Comparison of ENCODE assay signal across 19 cellular contexts in genomic region chr16:3725291-3725690, GRCh38. TPM values are rescaled to one million over a fixed set of nuclear protein-coding genes. Genes with fewer than 3 reads are reported as not detected.
A peak's percentile ranks its signal among the peaks of the same experiment; 100 is the strongest.
DNase-seq lines count a peak whose midpoint lies in the region; ATAC-seq, FAIRE-seq and TF ChIP-seq lines count a peak whose summit lies in the region.
"Had no signal": no experiment of that assay in that cellular context is flagged by ENCODE, and none has a peak within 500 bp of the region (broad histone marks: within the 10 kb centered on the region; RNA-seq: fewer than 3 reads in every experiment).

No MANE protein-coding gene starts in this region.

- no peaks in the 10 kb centered on the region for H3K9me3 Mint-ChIP-seq in memory B cell
- H3K9me3 Mint-ChIP-seq in stimulated activated naive B cell treated with anti-CD40 and anti-IgM and Interleukin-4, amounts not matched to agents 10 μg/mL and 1 μg/mL and 100 μg/mL, for 72 hours: peaks cover 0 to 2% of the 10 kb centered on the region in 2 donors
- H3K9me3 Mint-ChIP-seq: CD4-positive, CD25-positive, alpha-beta regulatory T cell; HFFc6 had no signal

- peak overlapping the region; percentile 11 for H3K27ac Mint-ChIP-seq in T-helper 17 cell
- H3K27ac Mint-ChIP-seq in memory B cell: peak overlapping the region; percentile 29
- H3K27ac Mint-ChIP-seq in stimulated activated naive B cell treated with anti-CD40 and anti-IgM and Interleukin-4, amounts not matched to agents 10 μg/mL and 1 μg/mL and 100 μg/mL, for 72 hours: peak overlapping the region; percentile 87
- H3K27ac Mint-ChIP-seq: CD4-positive, CD25-positive, alpha-beta regulatory T cell; HFFc6 had no signal

- TF ChIP-seq POLR2A in right lobe of liver (IDR thresholded peaks at IDR 0.05) (no peak), HepG2 (IDR thresholded peaks at IDR 0.05; ENCODE audit: insufficient read depth in 1 of 2, low read depth in 2 of 2, low read length in 2 of 2) (no peak)

- H3K4me3 Mint-ChIP-seq in T-helper 17 cell (no peak overlapping the region), memory B cell (no peak overlapping the region)
- no peak overlapping the region for H3K4me3 Mint-ChIP-seq in stimulated activated naive B cell treated with anti-CD40 and anti-IgM and Interleukin-4, amounts not matched to agents 10 μg/mL and 1 μg/mL and 100 μg/mL, for 72 hours
- H3K4me3 Mint-ChIP-seq: HFFc6 had no signal

- intact Hi-C loops in right lobe of liver (cut with DNase I) (no loop called here), HepG2 (cut with micrococcal nuclease; ENCODE audit: unreplicated experiment) (no loop called here)

- H3K36me3 Mint-ChIP-seq in T-helper 17 cell (ENCODE audit: low read depth): peaks cover 1% of the 10 kb centered on the region
- peaks cover 19% of the 10 kb centered on the region for H3K36me3 Mint-ChIP-seq in memory B cell
- peaks cover 22 to 32% of the 10 kb centered on the region in 2 donors for H3K36me3 Mint-ChIP-seq in stimulated activated naive B cell treated with anti-CD40 and anti-IgM and Interleukin-4, amounts not matched to agents 10 μg/mL and 1 μg/mL and 100 μg/mL, for 72 hours

- no peak overlapping the region for H3K4me2 ChIP-seq in HepG2 (ENCODE audit: low read depth, low read length)

- TF ChIP-seq CTCF in right lobe of liver (IDR thresholded peaks at IDR 0.05): no peak
- TF ChIP-seq CTCF in HepG2 (CRISPR knock-in tag; IDR thresholded peaks at IDR 0.05): no peak

- ATAC-seq in right lobe of liver (no peak), HepG2 (no peak), T-helper 17 cell (no peak), memory B cell (ENCODE audit: low read depth) (no peak), GM18907 (IDR thresholded peaks at IDR 0.05; ENCODE audit: unreplicated experiment) (no peak)
- no peak for ATAC-seq in stimulated activated naive B cell treated with anti-CD40 and anti-IgM and Interleukin-4, amounts not matched to agents 10 μg/mL and 1 μg/mL and 100 μg/mL, for 72 hours (replicated peaks)
- ATAC-seq: Panc1 had no signal

- H3K4me1 ChIP-seq in right lobe of liver: no peaks in the 10 kb centered on the region
- peaks cover 5% of the 10 kb centered on the region; the same call in 1 of the 2 replicates for H3K4me1 ChIP-seq in HepG2 (ENCODE audit: insufficient read depth, low read length)
- H3K4me1 ChIP-seq: SJCRH30 had no signal

- DNase-seq in right lobe of liver (peak in 2 of 3 donors; percentile 10 to 27), HepG2 (ENCODE audit: low spot score) (no peak), T-helper 17 cell (no peak), memory B cell (ENCODE audit: low spot score in 2 of 2) (no peak), UCSD-AML1 (lab: John Stamatoyannopoulos, UW; ENCODE audit: unreplicated experiment) (no peak)
- DNase-seq in stimulated activated naive B cell treated with anti-CD40 and anti-IgM and Interleukin-4, amounts not matched to agents 10 μg/mL and 1 μg/mL and 100 μg/mL, for 72 hours: no peak
- DNase-seq: CD4-positive, CD25-positive, alpha-beta regulatory T cell; DMS79; H7; HFFc6; MV-4-11; NCI-H1694; NCI-H2081; NCI-H2171 treated with DMSO at 0.1 percent for 48 hours; NCI-H524 treated with DMSO at 0.1 percent for 48 hours; NCI-H82; SJCRH30 had no signal

- POLR2A ChIA-PET in HepG2 (lab: Yijun Ruan, JAX): no interaction called here

- H3K4me3 ChIP-seq in right lobe of liver (no peak overlapping the region), HepG2 (replicated peaks in 1 of 3; ENCODE audit: insufficient read depth in 1 of 3, low read depth in 2 of 3, low read length in 3 of 3) (no peak overlapping the region)
- H3K4me3 ChIP-seq: SJCRH30 had no signal

- no peak overlapping the region for H3K27ac ChIP-seq in right lobe of liver
- H3K27ac ChIP-seq in HepG2 (ENCODE audit: extremely low read length, insufficient read depth, low read length): no peak overlapping the region
- H3K27ac ChIP-seq: SJCRH30 had no signal

- in situ Hi-C loops in HepG2 (cut with HindIII; ENCODE audit: extremely low pct_ligation_motif_present, low pct_unique_long_range_greater_than_20kb): no loop called here

- peaks cover 9% of the 10 kb centered on the region for H3K4me1 Mint-ChIP-seq in T-helper 17 cell
- H3K4me1 Mint-ChIP-seq in memory B cell: peaks cover 2% of the 10 kb centered on the region
- H3K4me1 Mint-ChIP-seq in stimulated activated naive B cell treated with anti-CD40 and anti-IgM and Interleukin-4, amounts not matched to agents 10 μg/mL and 1 μg/mL and 100 μg/mL, for 72 hours: peaks cover 8 to 9% of the 10 kb centered on the region in 2 donors

- H3K79me2 ChIP-seq in HepG2 (ENCODE audit: insufficient read depth, low read length): no peaks in the 10 kb centered on the region

- H3K9me3 ChIP-seq in right lobe of liver (no peaks in the 10 kb centered on the region), HepG2 (ENCODE audit: low read length) (no peaks in the 10 kb centered on the region), T-helper 17 cell (ENCODE audit: control insufficient read depth, low read length, poor library complexity, severe bottlenecking) (no peaks in the 10 kb centered on the region)
- H3K9me3 ChIP-seq: SJCRH30 had no signal

- CTCF ChIA-PET in HepG2 (lab: Yijun Ruan, JAX; ENCODE audit: low intra/inter-chr PET ratio, low total read pairs): no interaction called here

- no peak for FAIRE-seq in HepG2 (lab: Jason Lieb, UNC)

- TF ChIP-seq RAD21 in HepG2 (CRISPR knock-in tag; IDR thresholded peaks at IDR 0.05): no peak

- no peaks in the 10 kb centered on the region for H3K27me3 ChIP-seq in right lobe of liver
- 0 out of 5 replicates have a peak, but pooled peaks cover 0 to under 1% of the 10 kb centered on the region in 2 experiments for H3K27me3 ChIP-seq in HepG2 (ENCODE audit: control insufficient read depth in 1 of 2, insufficient read depth in 2 of 2, low read length in 2 of 2)
- H3K27me3 ChIP-seq: SJCRH30 had no signal

- no peak overlapping the region for H2AFZ ChIP-seq in HepG2 (ENCODE audit: low read length)

- no peak for TF ChIP-seq EP300 in HepG2 (IDR thresholded peaks at IDR 0.05; ENCODE audit: low read depth in 2 of 2, low read length in 2 of 2)
- no peak for TF ChIP-seq EP300 in HepG2 (CRISPR knock-in tag; IDR thresholded peaks at IDR 0.05; ENCODE audit: borderline replicate concordance)

- H4K20me1 ChIP-seq in HepG2 (ENCODE audit: insufficient read depth, low read length): no peaks in the 10 kb centered on the region

- H3K9ac ChIP-seq in HepG2 (ENCODE audit: insufficient read depth, low read depth, low read length): no peak overlapping the region

- no TSS peak for BruUV-seq in HepG2 (replicated peaks; lab: Mats Ljungman, UMichigan)

- WGBS in right lobe of liver (ENCODE audit: insufficient coverage, low coverage, low lambda C conversion rate, missing lambda C conversion rate): 67% methylated on average over 3 of the region's 7 CpGs
- 63% methylated on average over 7 of the region's 7 CpGs for WGBS in HepG2 (ENCODE audit: low lambda C conversion rate)

- H3K36me3 ChIP-seq in right lobe of liver: peaks cover 0 to 37% (median 21%) of the 10 kb centered on the region in 4 donors
- peaks cover 16 to 29% of the 10 kb centered on the region in 2 experiments; a peak in 4 of 5 replicates for H3K36me3 ChIP-seq in HepG2 (replicated peaks in 1 of 2; ENCODE audit: control insufficient read depth in 1 of 2, insufficient read depth in 2 of 2, low read length in 2 of 2)

- no peaks in the 10 kb centered on the region for H3K27me3 Mint-ChIP-seq in T-helper 17 cell
- H3K27me3 Mint-ChIP-seq in memory B cell: no peaks in the 10 kb centered on the region
- H3K27me3 Mint-ChIP-seq in stimulated activated naive B cell treated with anti-CD40 and anti-IgM and Interleukin-4, amounts not matched to agents 10 μg/mL and 1 μg/mL and 100 μg/mL, for 72 hours: no peaks in the 10 kb centered on the region
- H3K27me3 Mint-ChIP-seq: CD4-positive, CD25-positive, alpha-beta regulatory T cell had no signal

TF ChIP-seq in HepG2, 621 proteins besides CTCF, POLR2A, EP300 and RAD21 (continues in another document):
- TF ChIP-seq ZFP36 (IDR thresholded peaks at IDR 0.05; ENCODE audit: borderline replicate concordance, low read depth, low read length, partially characterized antibody) (no peak), SP5 (CRISPR knock-in tag; IDR thresholded peaks at IDR 0.05; ENCODE audit: borderline replicate concordance, low read depth) (no peak), NFYC (CRISPR knock-in tag; IDR thresholded peaks at IDR 0.05) (no peak), ONECUT2 (CRISPR knock-in tag; IDR thresholded peaks at IDR 0.05) (no peak), ZNF777 (CRISPR knock-in tag; IDR thresholded peaks at IDR 0.05) (no peak), ZNF737 (CRISPR knock-in tag; IDR thresholded peaks at IDR 0.05; ENCODE audit: borderline replicate concordance) (no peak)

RNA-seq across cellular contexts. Expression of gene TRAP1, which starts 8.0 kb away (rescaled TPM):
- total RNA-seq in right lobe of liver (100 to 1,000 TPM in 4 of 6 experiments, 10 to 100 TPM in 2; 93.4 to 169 (median 123) TPM), HepG2 (2016; rRNA removed; fragmentation: Illumina TruSeq; extraction: Trizol) (112 and 127 TPM in 2 replicates), T-helper 17 cell (10 to 100 TPM; 77.2 to 80.4 TPM)
- 28.9 and 31.8 TPM in 2 replicates for total RNA-seq in HepG2 (2016; cell fraction: cytosol; rRNA removed; fragmentation: Illumina TruSeq; extraction: Trizol; ENCODE audit: low read depth)
- total RNA-seq in HepG2 (2016; cell fraction: insoluble cytoplasmic fraction; rRNA removed; fragmentation: Illumina TruSeq; extraction: Trizol): 104 and 130 TPM in 2 replicates
- total RNA-seq in HepG2 (2016; cell fraction: membrane; rRNA removed; fragmentation: Illumina TruSeq; extraction: Trizol): 40.6 and 42.7 TPM in 2 replicates
- 81.3 and 97.5 TPM in 2 replicates for total RNA-seq in HepG2 (2016; cell fraction: nucleus; rRNA removed; fragmentation: Illumina TruSeq; extraction: Trizol)
- 240 and 283 TPM in 2 replicates for polyA plus RNA-seq in HepG2 (2011; rRNA removed)
- polyA plus RNA-seq in HepG2 (2011; cell fraction: cytosol; rRNA removed): 125 and 163 TPM in 2 replicates
- 405 and 449 TPM in 2 replicates for polyA plus RNA-seq in HepG2 (2011; cell fraction: nucleus; rRNA removed)
- 173 and 189 TPM in 2 replicates for polyA plus RNA-seq in HepG2 (2012)
- 15.5 and 18.4 TPM in 2 replicates for polyA plus RNA-seq in HepG2 (2016; cell fraction: cytosol; fragmentation: Illumina TruSeq; extraction: Trizol; ENCODE audit: low read depth)
- 106 and 121 TPM in 2 replicates for polyA plus RNA-seq in HepG2 (2016; cell fraction: insoluble cytoplasmic fraction; fragmentation: Illumina TruSeq; extraction: Trizol; ENCODE audit: low read depth)
- 25.7 and 26.7 TPM in 2 replicates for polyA plus RNA-seq in HepG2 (2016; cell fraction: membrane; fragmentation: Illumina TruSeq; extraction: Trizol; ENCODE audit: low read depth)
- polyA plus RNA-seq in HepG2 (2016; cell fraction: nucleus; fragmentation: Illumina TruSeq; extraction: Trizol; ENCODE audit: insufficient read depth, low read depth): 169 and 193 TPM in 2 replicates
- 623 and 697 TPM in 2 replicates for polyA minus RNA-seq in HepG2 (2011; rRNA and poly(A)+ RNA removed; ENCODE audit: low replicate concordance)
- 98.0 and 120 TPM in 2 replicates for polyA minus RNA-seq in HepG2 (2011; cell fraction: cytosol; rRNA and poly(A)+ RNA removed)
- polyA minus RNA-seq in HepG2 (2011; cell fraction: nucleus; rRNA and poly(A)+ RNA removed): 105 and 109 TPM in 2 replicates

Comparison
In these comparisons a context has a peak if more than half of its experiments do, and no peak if none do; other contexts are left out.
1. DNase-seq: peak in right lobe of liver (2 of 3); none in HepG2 (single experiment), T-helper 17 cell (0 of 3), memory B cell (0 of 2), stimulated activated naive B cell treated with anti-CD40 and anti-IgM and Interleukin-4, amounts not matched to agents 10 μg/mL and 1 μg/mL and 100 μg/mL, for 72 hours (single experiment) and UCSD-AML1 (single experiment).
2. H3K27ac Mint-ChIP-seq: peak in every context shown above with its lines; median percentile 87 in stimulated activated naive B cell treated with anti-CD40 and anti-IgM and Interleukin-4, amounts not matched to agents 10 μg/mL and 1 μg/mL and 100 μg/mL, for 72 hours; 29 in memory B cell; 11 in T-helper 17 cell.